ENCODE assay signal across 8 cellular contexts in genomic region chr3:133578548-133579191, GRCh38. TPM values are rescaled to one million over a fixed set of nuclear protein-coding genes. Genes with fewer than 3 reads are reported as not detected.
DNase-seq lines count a peak whose midpoint lies in the region; ATAC-seq and TF ChIP-seq lines count a peak whose summit lies in the region.

No MANE protein-coding gene starts in this region.

- H2BK15ac ChIP-seq in mesendoderm (replicated peaks; ENCODE audit: low read depth): no peak overlapping the region

- H3K27ac ChIP-seq in mesendoderm (ENCODE audit: low read depth, low read length) (no peak overlapping the region), colonic mucosa (no peak overlapping the region)

- no peak overlapping the region for H2BK120ac ChIP-seq in mesendoderm (ENCODE audit: low read depth, low read length)

- H3K36me3 ChIP-seq in mesendoderm (ENCODE audit: control insufficient read depth, insufficient read depth, low read length): peaks cover 6% of the 10 kb centered on the region
- peaks cover 10% of the 10 kb centered on the region for H3K36me3 ChIP-seq in colonic mucosa

- peaks cover 37% of the 10 kb centered on the region for H3K4me1 Mint-ChIP-seq in CD14-positive monocyte

- no CpG with 5 or more reads among the region's 1 CpG for WGBS in mesendoderm (ENCODE audit: extremely low coverage, insufficient coverage, low lambda C conversion rate)

- no peak overlapping the region for H4K5ac ChIP-seq in mesendoderm (ENCODE audit: low read length)

- no peak overlapping the region for H3K4me3 Mint-ChIP-seq in CD14-positive monocyte

- DNase-seq in CD14-positive monocyte (ENCODE audit: low spot score) (no peak), HT1080 (ENCODE audit: low read depth) (peak; percentile 77), astrocyte of the hippocampus (ENCODE audit: low read depth, low spot score) (peak; percentile 61), mesendoderm (peak; percentile 78), NCI-H1048 (lab: John Stamatoyannopoulos, UW) (no peak), colonic mucosa (no peak)

- peaks cover 69 to 75% of the 10 kb centered on the region in 2 donors for H3K36me3 Mint-ChIP-seq in CD14-positive monocyte

- no peaks in the 10 kb centered on the region for H3K4me1 ChIP-seq in mesendoderm (ENCODE audit: control insufficient read depth, low read depth, low read length)
- H3K4me1 ChIP-seq in colonic mucosa: peaks cover 12% of the 10 kb centered on the region

- no peak overlapping the region for H2AK5ac ChIP-seq in mesendoderm (ENCODE audit: low read length)

- peak overlapping the region; percentile 42 for H3K56ac ChIP-seq in mesendoderm (ENCODE audit: low read length)

- no peaks in the 10 kb centered on the region for H3K9me3 ChIP-seq in colonic mucosa

- ATAC-seq in GM19455 (IDR thresholded peaks at IDR 0.05; ENCODE audit: unreplicated experiment) (no peak), GM21390 (IDR thresholded peaks at IDR 0.05; ENCODE audit: unreplicated experiment) (no peak)

- no peak overlapping the region for H3K23ac ChIP-seq in mesendoderm (ENCODE audit: low read length)

- H4K8ac ChIP-seq in mesendoderm (ENCODE audit: low read depth, low read length): no peak overlapping the region

- H3K4me3 ChIP-seq in mesendoderm (ENCODE audit: low read length): no peak overlapping the region
- H3K4me3 ChIP-seq in colonic mucosa: no peak overlapping the region

- TF ChIP-seq CTCF in CD14-positive monocyte (IDR thresholded peaks at IDR 0.05) (peak; percentile 73), colonic mucosa (IDR thresholded peaks at IDR 0.05) (no peak)

- H3K79me2 ChIP-seq in mesendoderm (ENCODE audit: control insufficient read depth, insufficient read depth, low read length): peaks cover 56% of the 10 kb centered on the region

- intact Hi-C loops in CD14-positive monocyte (cut with micrococcal nuclease) (loop anchor here (5.0 to 10.0 kb wide), 3 partner anchors 84 to 226 kb away; partner anchors contain the start of genes SRPRB (in 1 of the 2) and TOPBP1 (in 1 of the 2)), colonic mucosa (cut with DNase I) (loop anchor here (10.0 kb wide), 1 partner anchor 114 kb away; no protein-coding TSS in a partner anchor)

- no peak overlapping the region for H3K18ac ChIP-seq in mesendoderm (ENCODE audit: low read length)

- H3K79me1 ChIP-seq in mesendoderm (ENCODE audit: low read length): peaks cover 4% of the 10 kb centered on the region

- H3K9ac ChIP-seq in mesendoderm (ENCODE audit: low read length) (no peak overlapping the region), colonic mucosa (ENCODE audit: low read depth in 2 of 2, low read length in 2 of 2) (no peak overlapping the region)

- no peak overlapping the region for H3K4me2 ChIP-seq in mesendoderm (ENCODE audit: low read length)

- no peak overlapping the region for H3K4ac ChIP-seq in mesendoderm (ENCODE audit: low read depth, low read length)

- peak overlapping the region in 3 of 7 donors; percentile 26 to 69 (median 68) for H3K27ac Mint-ChIP-seq in CD14-positive monocyte

- H3K27me3 Mint-ChIP-seq in CD14-positive monocyte (ENCODE audit: low read depth in 3 of 3): peaks cover 0 to 1% (median 0%) of the 10 kb centered on the region in 3 donors

- H2BK5ac ChIP-seq in mesendoderm (ENCODE audit: low read length): no peak overlapping the region

- no peaks in the 10 kb centered on the region for H3K9me3 Mint-ChIP-seq in CD14-positive monocyte

- H3K27me3 ChIP-seq in mesendoderm (ENCODE audit: insufficient read depth, low read length, poor library complexity): no peaks in the 10 kb centered on the region
- no peaks in the 10 kb centered on the region for H3K27me3 ChIP-seq in colonic mucosa

RNA-seq across cellular contexts. Expression of gene CDV3, which starts 5.2 kb away (rescaled TPM):
- polyA plus RNA-seq in CD14-positive monocyte: 10 to 100 TPM; 30.0 to 30.3 TPM
- 224 and 227 TPM in 2 replicates for total RNA-seq in HT1080 (2014; rRNA removed; shearing (Covaris generic))
- 187 and 235 TPM in 2 replicates for polyA plus RNA-seq in HT1080 (2015; cell fraction: cytosol; rRNA removed)
- polyA plus RNA-seq in HT1080 (2015; cell fraction: nucleus; rRNA removed): 142 and 154 TPM in 2 replicates
- 126 TPM for polyA plus RNA-seq in mesendoderm (2013, experiment 1 of 2)
- polyA plus RNA-seq in mesendoderm (2013, experiment 2 of 2): 124 TPM
- 100 to 1,000 TPM; 126 to 142 TPM for total RNA-seq in colonic mucosa

Comparison
In these comparisons a context has a peak if more than half of its experiments do, and no peak if none do; other contexts are left out.
1. DNase-seq: peak in HT1080 (single experiment), astrocyte of the hippocampus (single experiment) and mesendoderm (single experiment); none in CD14-positive monocyte (single experiment), NCI-H1048 (single experiment) and colonic mucosa (single experiment).